In genomic region chr10:9305018-9305655, GRCh38 we compare ENCODE assay signal across 9 cellular contexts.
DNase-seq lines count a peak whose midpoint lies in the region; ATAC-seq and TF ChIP-seq lines count a peak whose summit lies in the region.
"Had no signal": no experiment of that assay in that cellular context is flagged by ENCODE, and none has a peak within 500 bp of the region (broad histone marks: within the 10 kb centered on the region; RNA-seq: fewer than 3 reads in every experiment).

No MANE protein-coding gene starts in this region.

- DNase-seq in GM12865 (ENCODE audit: low read depth) (peak; percentile 24), M059J (ENCODE audit: low read depth) (peak; percentile 22), chondrocyte (ENCODE audit: low spot score) (no peak), osteoblast (ENCODE audit: insufficient read length, low spot score, missing footprints) (no peak), mucosa of descending colon (no peak)
- DNase-seq: activated gamma-delta T cell had no signal

- H3K4me1 ChIP-seq in osteoblast (ENCODE audit: insufficient read depth, low read length) (no peaks in the 10 kb centered on the region), mucosa of descending colon (ENCODE audit: low read depth) (no peaks in the 10 kb centered on the region)

- no peak overlapping the region for H3K4me3 ChIP-seq in GM12865 (ENCODE audit: low read depth, low read length)
- H3K4me3 ChIP-seq in osteoblast (ENCODE audit: insufficient read depth, low read length): no peak overlapping the region
- no peak overlapping the region for H3K4me3 ChIP-seq in mucosa of descending colon
- H3K4me3 ChIP-seq: skin epidermis had no signal

- H3K27me3 Mint-ChIP-seq in chondrocyte (ENCODE audit: low read depth): peaks cover 20% of the 10 kb centered on the region

- no peaks in the 10 kb centered on the region for H3K9me3 Mint-ChIP-seq in chondrocyte (ENCODE audit: low read depth)

- H3K27ac Mint-ChIP-seq in chondrocyte (ENCODE audit: unreplicated experiment): no peak overlapping the region

- no peaks in the 10 kb centered on the region for H3K4me1 Mint-ChIP-seq in chondrocyte (ENCODE audit: low read depth)

- ATAC-seq in HG02840 (IDR thresholded peaks at IDR 0.05; ENCODE audit: low FRiP score, unreplicated experiment) (no peak), GM21717 (IDR thresholded peaks at IDR 0.05; ENCODE audit: unreplicated experiment) (no peak), mucosa of descending colon (no peak)

- no peaks in the 10 kb centered on the region for H3K9me3 ChIP-seq in osteoblast (ENCODE audit: low read depth, low read length)
- H3K9me3 ChIP-seq in mucosa of descending colon: no peaks in the 10 kb centered on the region

- intact Hi-C loops in mucosa of descending colon (cut with DNase I, micrococcal nuclease): no loop called here

- H3K36me3 Mint-ChIP-seq in chondrocyte (ENCODE audit: low read depth): no peaks in the 10 kb centered on the region

- no peak overlapping the region for H3K4me3 Mint-ChIP-seq in chondrocyte (ENCODE audit: unreplicated experiment)

- H3K36me3 ChIP-seq in osteoblast (ENCODE audit: insufficient read depth, low read length): no peaks in the 10 kb centered on the region
- no peaks in the 10 kb centered on the region for H3K36me3 ChIP-seq in mucosa of descending colon (ENCODE audit: low read depth)

- H3K27me3 ChIP-seq in osteoblast (ENCODE audit: insufficient read depth, low read length): no peaks in the 10 kb centered on the region

- no peak overlapping the region for H2AFZ ChIP-seq in osteoblast (ENCODE audit: low read length)

- TF ChIP-seq CTCF in GM12865 (IDR thresholded peaks at IDR 0.05; ENCODE audit: insufficient read depth, low read depth, low read length, missing control alignments): peak; percentile 28
- TF ChIP-seq CTCF in chondrocyte (IDR thresholded peaks at IDR 0.05): peak; percentile 80
- peak; percentile 41 for TF ChIP-seq CTCF in osteoblast (IDR thresholded peaks at IDR 0.05; ENCODE audit: extremely low read depth, low read depth, low read length)
- no peak for TF ChIP-seq CTCF in mucosa of descending colon (IDR thresholded peaks at IDR 0.05)

- H3K79me2 ChIP-seq in osteoblast (ENCODE audit: insufficient read depth, low read length): no peaks in the 10 kb centered on the region

- no peaks in the 10 kb centered on the region for H4K20me1 ChIP-seq in osteoblast (ENCODE audit: insufficient read depth, low read length)

- H3K4me2 ChIP-seq in osteoblast (ENCODE audit: insufficient read depth, low read length): no peak overlapping the region

- no peak overlapping the region for H3K27ac ChIP-seq in osteoblast (ENCODE audit: low read depth, low read length)
- H3K27ac ChIP-seq: skin epidermis had no signal

Comparison
In these comparisons a context has a peak if more than half of its experiments do, and no peak if none do; other contexts are left out.
1. DNase-seq: peak in GM12865 (single experiment) and M059J (single experiment); none in chondrocyte (single experiment), osteoblast (single experiment) and mucosa of descending colon (0 of 3).